Comparison of ENCODE assay signal across 15 cellular contexts in the genomic region with DNA sequence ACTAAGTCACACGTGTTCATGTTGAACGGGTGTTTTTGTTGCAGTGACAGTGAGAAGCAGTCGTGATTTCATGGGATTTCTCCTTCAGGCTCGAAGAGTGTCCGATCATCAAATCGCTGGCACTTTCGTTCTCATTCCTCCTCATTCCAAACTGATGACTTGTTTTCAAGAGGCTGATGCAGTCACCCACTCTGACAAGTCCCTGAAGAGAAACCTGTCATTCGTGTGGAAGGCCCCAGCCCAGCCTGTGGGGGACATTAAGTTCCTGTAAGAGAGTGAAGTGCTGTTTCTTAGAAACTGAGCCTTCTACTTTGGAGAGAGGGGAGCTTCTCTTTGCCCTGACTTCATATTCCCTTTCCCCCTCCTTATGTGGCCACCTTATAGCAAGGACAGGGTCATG. TPM values are rescaled to one million over a fixed set of nuclear protein-coding genes. Genes with fewer than 3 reads are reported as not detected.
DNase-seq lines count a peak whose midpoint lies in the region; ATAC-seq and FAIRE-seq lines count a peak whose summit lies in the region.
"Had no signal": no experiment of that assay in that cellular context is flagged by ENCODE, and none has a peak within 500 bp of the region (broad histone marks: within the 10 kb centered on the region; RNA-seq: fewer than 3 reads in every experiment).

No MANE protein-coding gene starts in this region.

- FAIRE-seq in urothelium cell line (lab: Jason Lieb, UNC), result no peak
- FAIRE-seq: frontal cortex had no signal

- DNase-seq in Right ventricle myocardium inferior (ENCODE audit: missing footprints) (no peak), left ventricle myocardium superior (no peak), T1000 (lab: John Stamatoyannopoulos, UW) (peak; percentile 11), glomerular visceral epithelial cell (ENCODE audit: extremely low spot score) (peak; percentile 77), urothelium cell line (ENCODE audit: low spot score) (peak; percentile 61), DMS 273 (lab: John Stamatoyannopoulos, UW; ENCODE audit: unreplicated experiment) (no peak)
- no peak for DNase-seq in stimulated activated naive CD4-positive, alpha-beta T cell (lab: John Stamatoyannopoulos, UW)
- DNase-seq: cortex of kidney, Karpas-422, NCI-H2081 treated with DMSO at 0.1 percent for 48 hours, T-helper 9 cell, upper lobe of left lung had no signal

- intact Hi-C loops in Right ventricle myocardium inferior (cut with DNase I), result no loop called here
- intact Hi-C loops in left ventricle myocardium superior (cut with micrococcal nuclease), result no loop called here

- ATAC-seq in Right ventricle myocardium inferior (peak; percentile 37), left ventricle myocardium superior (no peak), HG03139 (IDR thresholded peaks at IDR 0.05; ENCODE audit: unreplicated experiment) (no peak)

RNA-seq across cellular contexts. Expression of gene REELD1, which starts 8.0 kb away (rescaled TPM):
- total RNA-seq in Right ventricle myocardium inferior (not detected), left ventricle myocardium superior (not detected)
- total RNA-seq: A673, frontal cortex had no signal

RNA-seq across cellular contexts. Expression of gene LSM6, which starts 46.8 kb away (rescaled TPM):
- total RNA-seq in Right ventricle myocardium inferior, result 14.8 TPM
- 13.0 TPM for total RNA-seq in left ventricle myocardium superior

Comparison
In these comparisons a context has a peak if more than half of its experiments do, and no peak if none do; other contexts are left out.
1. DNase-seq: peak in T1000 (single experiment), glomerular visceral epithelial cell (single experiment) and urothelium cell line (single experiment); none in Right ventricle myocardium inferior (single experiment), left ventricle myocardium superior (single experiment), DMS 273 (single experiment) and stimulated activated naive CD4-positive, alpha-beta T cell (0 of 6).